17 cellular contexts compared by ENCODE assay signal in the genomic region with DNA sequence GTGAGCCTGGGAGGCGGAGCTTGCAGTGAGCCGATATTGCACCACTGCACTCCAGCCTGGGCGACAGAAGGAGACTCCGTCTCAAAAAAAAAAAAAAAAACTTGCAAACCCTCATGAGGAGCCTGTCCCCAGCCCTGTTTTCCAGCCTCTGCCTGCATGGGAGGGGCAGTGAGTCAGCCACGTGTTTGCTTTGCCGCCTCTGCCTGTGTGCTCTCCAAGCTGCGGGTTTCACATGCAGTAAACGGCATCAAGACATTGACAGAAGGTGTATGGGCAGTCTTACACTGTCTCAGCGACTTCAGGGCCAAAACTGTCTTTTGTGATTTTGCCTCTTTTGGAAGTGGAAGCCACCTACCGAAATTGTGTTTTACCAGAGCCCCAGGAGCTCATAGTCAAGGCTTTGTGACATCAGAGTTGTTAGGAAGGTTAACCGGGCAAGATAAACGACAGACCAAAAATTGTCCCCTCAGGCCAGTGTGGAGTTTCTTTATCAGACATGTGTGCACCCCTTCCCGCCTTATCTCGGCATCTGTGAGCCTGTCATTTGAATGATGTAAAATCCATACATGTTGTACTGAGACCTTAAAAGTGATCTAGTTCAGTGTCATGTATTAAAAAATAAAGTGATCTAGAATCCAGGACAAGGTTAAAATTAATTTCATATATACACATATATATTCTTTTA. TPM values are rescaled to one million over a fixed set of nuclear protein-coding genes. Genes with fewer than 3 reads are reported as not detected.
DNase-seq lines count a peak whose midpoint lies in the region; ATAC-seq, FAIRE-seq and TF ChIP-seq lines count a peak whose summit lies in the region.
"Had no signal": no experiment of that assay in that cellular context is flagged by ENCODE, and none has a peak within 500 bp of the region (broad histone marks: within the 10 kb centered on the region; RNA-seq: fewer than 3 reads in every experiment).

No MANE protein-coding gene starts in this region.

- FAIRE-seq in bronchial epithelial cell (lab: Jason Lieb, UNC) = no peak
- FAIRE-seq: H54 had no signal

- H3K27ac ChIP-seq in lung (ENCODE audit: low read depth in 1 of 2, low read length in 1 of 2) = no peak overlapping the region
- H3K27ac ChIP-seq: KMS-11 had no signal

- peaks cover 8% of the 10 kb centered on the region for H3K36me3 ChIP-seq in bronchial epithelial cell (ENCODE audit: control insufficient read depth, insufficient read depth, low read length)
- H3K36me3 ChIP-seq in lung (ENCODE audit: control insufficient read depth in 2 of 2, insufficient read depth in 2 of 2, low read length in 2 of 2) = peaks cover 8 to 23% of the 10 kb centered on the region in 2 donors

- H3K4me3 ChIP-seq in bronchial epithelial cell (ENCODE audit: low read depth, low read length) (no peak overlapping the region), lung (no peak overlapping the region)

- WGBS in lung, 2 donors = 89 to 92% methylated on average over 14 of the region's 14 CpGs

- no peaks in the 10 kb centered on the region for H3K4me1 ChIP-seq in lung (ENCODE audit: control insufficient read depth in 2 of 2, insufficient read depth in 2 of 2, low read length in 2 of 2)

- no peaks in the 10 kb centered on the region for H3K9me3 ChIP-seq in lung (ENCODE audit: control insufficient read depth in 2 of 2, insufficient read depth in 1 of 2, low read length in 1 of 2)

- H3K4me1 Mint-ChIP-seq in activated CD4-positive, alpha-beta T cell treated with anti-CD3 and anti-CD28 coated beads, Interleukin-2, amount 10 ng/mL, durations not matched to agents 7 days and 5 days = no peaks in the 10 kb centered on the region
- H3K4me1 Mint-ChIP-seq in stimulated activated naive CD8-positive, alpha-beta T cell treated with anti-CD3 and anti-CD28 coated beads, Interleukin-15, amount 100 ng/mL, for 72 hours = no peaks in the 10 kb centered on the region
- no peaks in the 10 kb centered on the region for H3K4me1 Mint-ChIP-seq in natural killer cell treated with Interleukin-12 subunit alpha and Interleukin-12 subunit beta and Interleukin-15 and Interleukin-18, amount 100 ng/mL, for 72 hours (ENCODE audit: low read depth in 2 of 2)

- H3K36me3 Mint-ChIP-seq in activated CD4-positive, alpha-beta T cell treated with anti-CD3 and anti-CD28 coated beads, Interleukin-2, amount 10 ng/mL, durations not matched to agents 7 days and 5 days (ENCODE audit: low read depth) = peaks cover 7% of the 10 kb centered on the region
- peaks cover 5% of the 10 kb centered on the region for H3K36me3 Mint-ChIP-seq in natural killer cell treated with Interleukin-12 subunit alpha and Interleukin-12 subunit beta and Interleukin-15 and Interleukin-18, amount 100 ng/mL, for 72 hours

- H3K27ac Mint-ChIP-seq in activated CD4-positive, alpha-beta T cell treated with anti-CD3 and anti-CD28 coated beads, Interleukin-2, amount 10 ng/mL, durations not matched to agents 7 days and 5 days = no peak overlapping the region
- no peak overlapping the region for H3K27ac Mint-ChIP-seq in stimulated activated naive CD8-positive, alpha-beta T cell treated with anti-CD3 and anti-CD28 coated beads, Interleukin-15, amount 100 ng/mL, for 72 hours
- no peak overlapping the region for H3K27ac Mint-ChIP-seq in natural killer cell treated with Interleukin-12 subunit alpha and Interleukin-12 subunit beta and Interleukin-15 and Interleukin-18, amount 100 ng/mL, for 72 hours
- H3K27ac Mint-ChIP-seq: CD8-positive, alpha-beta T cell had no signal

- H3K4me3 Mint-ChIP-seq in activated CD4-positive, alpha-beta T cell treated with anti-CD3 and anti-CD28 coated beads, Interleukin-2, amount 10 ng/mL, durations not matched to agents 7 days and 5 days = no peak overlapping the region
- no peak overlapping the region for H3K4me3 Mint-ChIP-seq in stimulated activated naive CD8-positive, alpha-beta T cell treated with anti-CD3 and anti-CD28 coated beads, Interleukin-15, amount 100 ng/mL, for 72 hours
- no peak overlapping the region for H3K4me3 Mint-ChIP-seq in natural killer cell treated with Interleukin-12 subunit alpha and Interleukin-12 subunit beta and Interleukin-15 and Interleukin-18, amount 100 ng/mL, for 72 hours
- H3K4me3 Mint-ChIP-seq: CD8-positive, alpha-beta T cell had no signal

- H3K27me3 Mint-ChIP-seq in activated CD4-positive, alpha-beta T cell treated with anti-CD3 and anti-CD28 coated beads, Interleukin-2, amount 10 ng/mL, durations not matched to agents 7 days and 5 days = no peaks in the 10 kb centered on the region
- H3K27me3 Mint-ChIP-seq in stimulated activated naive CD8-positive, alpha-beta T cell treated with anti-CD3 and anti-CD28 coated beads, Interleukin-15, amount 100 ng/mL, for 72 hours = no peaks in the 10 kb centered on the region
- H3K27me3 Mint-ChIP-seq in natural killer cell treated with Interleukin-12 subunit alpha and Interleukin-12 subunit beta and Interleukin-15 and Interleukin-18, amount 100 ng/mL, for 72 hours = no peaks in the 10 kb centered on the region

- CTCF ChIA-PET in activated CD4-positive, alpha-beta T cell treated with anti-CD3 and anti-CD28 coated beads, Interleukin-2, amount 10 ng/mL, durations not matched to agents 7 days and 5 days (lab: Charles Lee) = interaction anchor here (0.6 to 1.0 kb wide), 2 partner anchors 9 to 1165 kb away, joined by 3 read pairs; no protein-coding TSS in a partner anchor

- DNase-seq in Daoy (ENCODE audit: low read depth) (peak; percentile 31), HT-29 (ENCODE audit: low spot score) (peak; percentile 45), bronchial epithelial cell (ENCODE audit: low read depth) (peak; percentile 78), lung (ENCODE audit: low spot score) (peak; percentile 24)
- DNase-seq in activated CD4-positive, alpha-beta T cell treated with anti-CD3 and anti-CD28 coated beads, Interleukin-2, amount 10 ng/mL, durations not matched to agents 7 days and 5 days = no peak
- DNase-seq in stimulated activated naive CD8-positive, alpha-beta T cell treated with anti-CD3 and anti-CD28 coated beads, Interleukin-15, amount 100 ng/mL, for 72 hours = no peak
- no peak for DNase-seq in natural killer cell treated with Interleukin-12 subunit alpha and Interleukin-12 subunit beta and Interleukin-15 and Interleukin-18, amount 100 ng/mL, for 72 hours (ENCODE audit: low spot score)
- DNase-seq: EL, MM.1S, NCI-H1105 treated with DMSO at 0.1 percent for 48 hours, NCI-H187 treated with DMSO at 0.1 percent for 48 hours, NCI-H2171 treated with DMSO at 0.1 percent for 48 hours, NCI-H510A had no signal

- H3K9me3 Mint-ChIP-seq in activated CD4-positive, alpha-beta T cell treated with anti-CD3 and anti-CD28 coated beads, Interleukin-2, amount 10 ng/mL, durations not matched to agents 7 days and 5 days = no peaks in the 10 kb centered on the region
- H3K9me3 Mint-ChIP-seq in stimulated activated naive CD8-positive, alpha-beta T cell treated with anti-CD3 and anti-CD28 coated beads, Interleukin-15, amount 100 ng/mL, for 72 hours = no peaks in the 10 kb centered on the region
- no peaks in the 10 kb centered on the region for H3K9me3 Mint-ChIP-seq in natural killer cell treated with Interleukin-12 subunit alpha and Interleukin-12 subunit beta and Interleukin-15 and Interleukin-18, amount 100 ng/mL, for 72 hours
- H3K9me3 Mint-ChIP-seq: CD8-positive, alpha-beta T cell had no signal

- TF ChIP-seq CTCF in bronchial epithelial cell (IDR thresholded peaks at IDR 0.05; ENCODE audit: insufficient read depth, low read length, severe bottlenecking) (no peak), lung (IDR thresholded peaks at IDR 0.05; ENCODE audit: control extremely low read depth, extremely low read depth) (no peak)

- ATAC-seq in lung (ENCODE audit: insufficient read depth, low FRiP score) (no peak), HG02759 (IDR thresholded peaks at IDR 0.05; ENCODE audit: unreplicated experiment) (no peak)
- ATAC-seq in stimulated activated naive CD8-positive, alpha-beta T cell treated with anti-CD3 and anti-CD28 coated beads, Interleukin-15, amount 100 ng/mL, for 72 hours = no peak
- no peak for ATAC-seq in natural killer cell treated with Interleukin-12 subunit alpha and Interleukin-12 subunit beta and Interleukin-15 and Interleukin-18, amount 100 ng/mL, for 72 hours
- ATAC-seq: CD8-positive, alpha-beta T cell had no signal

- no peaks in the 10 kb centered on the region for H3K27me3 ChIP-seq in bronchial epithelial cell (ENCODE audit: control insufficient read depth, insufficient read depth, low read length)
- no peaks in the 10 kb centered on the region for H3K27me3 ChIP-seq in lung (ENCODE audit: control insufficient read depth, insufficient read depth)

- POLR2A ChIA-PET in activated CD4-positive, alpha-beta T cell treated with anti-CD3 and anti-CD28 coated beads, Interleukin-2, amount 10 ng/mL, durations not matched to agents 7 days and 5 days (lab: Charles Lee) = no interaction called here

RNA-seq across cellular contexts. Expression of gene RPP40, which starts 52.8 kb away (rescaled TPM):
- total RNA-seq in Daoy (2014; rRNA removed; shearing (Covaris generic)) = 81.5 and 89.5 TPM in 2 replicates
- 9.8 and 24.9 TPM in 2 replicates for total RNA-seq in HT-29 (2014; rRNA removed; shearing (Covaris generic))
- total RNA-seq in bronchial epithelial cell (7.7 and 10.3 TPM in 2 replicates), lung (1 to 10 TPM; 6.3 to 7.7 TPM)
- 1 to 10 TPM; 4.4 to 8.5 TPM for polyA plus RNA-seq in lung
- 1 to 10 TPM; 5.8 to 6.2 TPM for total RNA-seq in activated CD4-positive, alpha-beta T cell treated with anti-CD3 and anti-CD28 coated beads, Interleukin-2, amount 10 ng/mL, durations not matched to agents 7 days and 5 days
- total RNA-seq in natural killer cell treated with Interleukin-12 subunit alpha and Interleukin-12 subunit beta and Interleukin-15 and Interleukin-18, amount 100 ng/mL, for 72 hours = 1 to 10 TPM; 7.3 to 9.1 TPM

Comparison
In these comparisons a context has a peak if more than half of its experiments do, and no peak if none do; other contexts are left out.
1. DNase-seq: peak in Daoy (single experiment), HT-29 (single experiment), bronchial epithelial cell (single experiment) and lung (single experiment); none in activated CD4-positive, alpha-beta T cell treated with anti-CD3 and anti-CD28 coated beads, Interleukin-2, amount 10 ng/mL, durations not matched to agents 7 days and 5 days (single experiment), stimulated activated naive CD8-positive, alpha-beta T cell treated with anti-CD3 and anti-CD28 coated beads, Interleukin-15, amount 100 ng/mL, for 72 hours (0 of 2) and natural killer cell treated with Interleukin-12 subunit alpha and Interleukin-12 subunit beta and Interleukin-15 and Interleukin-18, amount 100 ng/mL, for 72 hours (single experiment).